In the genomic region with DNA sequence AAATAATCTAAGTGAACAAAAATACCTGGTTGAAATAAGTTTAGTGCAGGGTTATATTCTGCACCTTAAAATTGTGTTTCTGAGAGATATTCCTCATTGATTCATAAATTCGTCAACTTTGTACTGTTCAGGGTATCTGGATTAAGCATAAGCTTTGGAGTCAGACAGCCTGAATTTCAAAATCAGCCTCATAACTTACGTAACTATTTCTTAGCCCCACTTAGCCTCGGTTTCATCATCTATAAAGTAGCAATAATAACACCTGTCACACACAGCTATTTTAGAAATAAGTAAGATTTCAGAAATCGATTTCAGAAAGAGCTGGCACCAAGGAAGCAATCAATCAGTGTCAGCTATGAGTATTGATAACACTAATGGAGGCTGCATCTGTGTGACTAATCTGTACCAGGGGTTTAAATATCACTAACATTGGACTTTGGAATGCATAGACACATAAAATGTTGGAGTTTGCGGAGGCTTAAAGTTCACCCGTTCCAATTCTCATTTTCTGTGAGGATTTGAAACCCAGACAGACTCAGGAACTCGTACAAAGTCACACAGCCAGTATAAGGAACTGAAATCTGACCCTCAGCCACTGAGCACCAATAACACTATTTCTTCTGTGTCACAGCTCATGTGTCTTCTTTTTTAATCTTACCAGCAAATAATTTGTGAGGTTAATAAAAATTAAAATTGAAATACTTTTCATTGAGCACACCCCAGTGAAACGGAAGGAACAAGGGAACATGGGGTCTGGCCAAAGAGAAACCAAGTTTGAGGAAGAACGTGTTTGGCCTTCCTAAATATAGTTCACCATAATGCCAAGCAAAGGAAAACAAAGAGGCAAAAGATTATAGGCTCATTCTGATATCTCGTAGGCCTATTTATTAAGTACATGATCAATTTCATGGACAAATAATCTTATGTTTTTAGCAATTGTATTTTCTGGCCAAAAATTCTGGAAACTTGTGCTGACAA, we compare ENCODE assay signal across 8 cellular contexts.
DNase-seq lines count a peak whose midpoint lies in the region; ATAC-seq and TF ChIP-seq lines count a peak whose summit lies in the region.

No MANE protein-coding gene starts in this region.

- POLR2A ChIA-PET in GM10248 (lab: Yijun Ruan, JAX) = no interaction called here

- no peaks in the 10 kb centered on the region for H3K9me3 Mint-ChIP-seq in activated naive CD8-positive, alpha-beta T cell treated with anti-CD3 and anti-CD28 coated beads for 36 hours

- H3K27me3 Mint-ChIP-seq in activated naive CD8-positive, alpha-beta T cell treated with anti-CD3 and anti-CD28 coated beads for 36 hours = no peaks in the 10 kb centered on the region

- H3K36me3 ChIP-seq in right atrium auricular region (no peaks in the 10 kb centered on the region), gastroesophageal sphincter (no peaks in the 10 kb centered on the region)

- peak; percentile 18 for DNase-seq in GM10248 (ENCODE audit: extremely low spot score)
- DNase-seq in GM20000 (ENCODE audit: low spot score) = peak; percentile 18
- no peak for DNase-seq in activated naive CD8-positive, alpha-beta T cell treated with anti-CD3 and anti-CD28 coated beads for 36 hours
- DNase-seq in right atrium auricular region (ENCODE audit: low spot score) = no peak
- no peak for DNase-seq in COLO829 (ENCODE audit: low spot score)
- DNase-seq in NCI-H748 (lab: John Stamatoyannopoulos, UW; ENCODE audit: unreplicated experiment) = no peak

- peaks cover 75% of the 10 kb centered on the region for H3K4me1 Mint-ChIP-seq in activated naive CD8-positive, alpha-beta T cell treated with anti-CD3 and anti-CD28 coated beads for 36 hours

- no peaks in the 10 kb centered on the region for H3K9me3 ChIP-seq in right atrium auricular region
- peaks cover 0 to 6% (median 0%) of the 10 kb centered on the region in 3 donors for H3K9me3 ChIP-seq in gastroesophageal sphincter

- TF ChIP-seq EP300 in gastroesophageal sphincter (IDR thresholded peaks at IDR 0.05) = no peak

- CTCF ChIA-PET in GM10248 (lab: Yijun Ruan, JAX) = interaction anchor here (0.7 to 1.2 kb wide), 4 partner anchors 9 to 48 kb away, joined by 3 to 8 read pairs (median 3); no protein-coding TSS in a partner anchor

- WGBS in gastroesophageal sphincter (ENCODE audit: low coverage in 1 of 2), 2 donors = 61 to 91% methylated on average over 7 to 10 of the region's 10 CpGs

- peak overlapping the region; percentile 84 for H3K27ac Mint-ChIP-seq in activated naive CD8-positive, alpha-beta T cell treated with anti-CD3 and anti-CD28 coated beads for 36 hours

- H3K27ac ChIP-seq in right atrium auricular region (no peak overlapping the region), gastroesophageal sphincter (no peak overlapping the region)

- H3K4me3 ChIP-seq in right atrium auricular region (no peak overlapping the region), gastroesophageal sphincter (no peak overlapping the region)

- ATAC-seq in HG03196 (IDR thresholded peaks at IDR 0.05; ENCODE audit: unreplicated experiment) (peak; percentile 54), gastroesophageal sphincter (no peak)

- no peaks in the 10 kb centered on the region for H3K4me1 ChIP-seq in right atrium auricular region
- no peaks in the 10 kb centered on the region for H3K4me1 ChIP-seq in gastroesophageal sphincter

- peaks cover 5% of the 10 kb centered on the region for H3K36me3 Mint-ChIP-seq in activated naive CD8-positive, alpha-beta T cell treated with anti-CD3 and anti-CD28 coated beads for 36 hours

- no peak overlapping the region for H3K4me3 Mint-ChIP-seq in activated naive CD8-positive, alpha-beta T cell treated with anti-CD3 and anti-CD28 coated beads for 36 hours

- no peak for TF ChIP-seq POLR2A in gastroesophageal sphincter (IDR thresholded peaks at IDR 0.05)

- H3K27me3 ChIP-seq in right atrium auricular region (no peaks in the 10 kb centered on the region), gastroesophageal sphincter (no peaks in the 10 kb centered on the region)

- TF ChIP-seq CTCF in GM10248 (IDR thresholded peaks at IDR 0.05; ENCODE audit: control extremely low read depth, extremely low read depth, low read depth, missing control alignments) = no peak
- no peak for TF ChIP-seq CTCF in GM20000 (IDR thresholded peaks at IDR 0.05; ENCODE audit: extremely low read depth, missing control alignments)
- no peak for TF ChIP-seq CTCF in right atrium auricular region (IDR thresholded peaks at IDR 0.05)
- no peak for TF ChIP-seq CTCF in gastroesophageal sphincter (IDR thresholded peaks at IDR 0.05)

Comparison
In these comparisons a context has a peak if more than half of its experiments do, and no peak if none do; other contexts are left out.
1. DNase-seq: peak in GM10248 (single experiment) and GM20000 (single experiment); none in activated naive CD8-positive, alpha-beta T cell treated with anti-CD3 and anti-CD28 coated beads for 36 hours (single experiment), right atrium auricular region (single experiment), COLO829 (single experiment) and NCI-H748 (single experiment).